ENCODE assay signal across 14 cellular contexts in the genomic region with DNA sequence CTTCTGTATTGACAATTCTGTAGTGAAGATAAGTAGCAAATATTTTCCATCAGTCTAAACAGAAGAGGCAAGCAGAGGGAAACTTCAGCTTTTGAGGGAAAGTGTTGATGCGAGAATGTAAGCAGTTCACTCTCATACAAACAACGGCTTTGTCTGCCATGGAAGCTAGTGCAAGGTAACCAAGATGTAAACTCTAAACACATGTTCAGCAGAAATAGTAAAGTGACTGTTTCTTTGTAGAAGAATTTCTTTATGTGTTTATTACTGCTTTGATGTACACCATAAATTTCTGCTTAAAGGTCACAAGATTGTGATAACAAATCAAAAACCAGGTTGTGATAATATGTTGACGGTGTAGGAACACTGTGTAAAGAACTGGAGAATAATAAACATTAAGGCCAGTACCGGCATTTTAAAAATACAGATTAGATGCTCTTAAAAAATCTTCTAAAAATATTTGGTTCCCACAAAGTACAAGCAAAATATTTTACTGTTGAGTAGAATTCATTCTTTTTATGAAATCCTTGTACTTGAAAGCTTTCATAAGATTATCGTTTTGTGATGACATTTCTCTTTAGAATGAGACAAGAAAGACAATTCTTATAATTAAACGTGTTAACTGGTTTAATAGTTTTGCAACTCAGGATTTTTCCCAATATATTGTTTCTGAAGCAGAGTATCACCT. TPM values are rescaled to one million over a fixed set of nuclear protein-coding genes. Genes with fewer than 3 reads are reported as not detected.
DNase-seq lines count a peak whose midpoint lies in the region; ATAC-seq, FAIRE-seq and TF ChIP-seq lines count a peak whose summit lies in the region.
"Had no signal": no experiment of that assay in that cellular context is flagged by ENCODE, and none has a peak within 500 bp of the region (broad histone marks: within the 10 kb centered on the region; RNA-seq: fewer than 3 reads in every experiment).

No MANE protein-coding gene starts in this region.

- no peaks in the 10 kb centered on the region for H3K27me3 Mint-ChIP-seq in T-cell
- H3K27me3 Mint-ChIP-seq: activated naive CD8-positive, alpha-beta T cell had no signal

- H3K79me2 ChIP-seq in GM23248 (ENCODE audit: insufficient read depth), result peaks cover 75% of the 10 kb centered on the region

- H3K4me1 Mint-ChIP-seq in T-cell, result no peaks in the 10 kb centered on the region

- ATAC-seq in gastroesophageal sphincter (no peak), HG03378 (IDR thresholded peaks at IDR 0.05; ENCODE audit: unreplicated experiment) (no peak), T-cell (replicated peaks in 1 of 4) (no peak)
- ATAC-seq: HepG2 had no signal

- H4K20me1 ChIP-seq in GM23248 (ENCODE audit: insufficient read depth), result no peaks in the 10 kb centered on the region

- peak; percentile 66 for FAIRE-seq in TTC549 (lab: Jason Lieb, UNC)
- FAIRE-seq: HepG2 had no signal

- TF ChIP-seq CTCF in gastroesophageal sphincter (IDR thresholded peaks at IDR 0.05) (no peak), sigmoid colon (IDR thresholded peaks at IDR 0.05) (no peak)

- TF ChIP-seq EP300 in gastroesophageal sphincter (IDR thresholded peaks at IDR 0.05) (no peak), sigmoid colon (IDR thresholded peaks at IDR 0.05) (no peak)

- in situ Hi-C loops in GM23248 (cut with MboI), result no loop called here

- POLR2A ChIA-PET in T-cell (lab: Charles Lee), result no interaction called here

- CTCF ChIA-PET in T-cell (lab: Charles Lee), result no interaction called here

- H3K27ac ChIP-seq in GM23248, result peak overlapping the region; percentile 80
- H3K27ac ChIP-seq in gastroesophageal sphincter, result peak overlapping the region; percentile 74 to 80 (median 76)
- peak overlapping the region; percentile 66 to 75 (median 72) for H3K27ac ChIP-seq in sigmoid colon

- no peaks in the 10 kb centered on the region for H3K9me2 ChIP-seq in GM23248 (ENCODE audit: insufficient read depth)

- intact Hi-C loops in sigmoid colon (cut with DNase I), result no loop called here

- peak overlapping the region; percentile 29; the same call in 1 of the 2 replicates for H3K9ac ChIP-seq in GM23248

- H3K4me2 ChIP-seq in GM23248 (ENCODE audit: unreplicated experiment), result peak overlapping the region; percentile 69

- peak overlapping the region; percentile 28; the same call in 1 of the 2 replicates for H3K4me3 ChIP-seq in GM23248
- no peak overlapping the region for H3K4me3 ChIP-seq in gastroesophageal sphincter
- no peak overlapping the region for H3K4me3 ChIP-seq in sigmoid colon

- no peak overlapping the region for H3K4me3 Mint-ChIP-seq in T-cell
- H3K4me3 Mint-ChIP-seq: activated naive CD8-positive, alpha-beta T cell had no signal

- DNase-seq in GM23248 (peak; percentile 41), sigmoid colon (no peak), CD1c-positive myeloid dendritic cell (ENCODE audit: extremely low spot score) (no peak), NCI-H1092 treated with DMSO at 0.1 percent for 48 hours (lab: John Stamatoyannopoulos, UW) (no peak), T-cell (no peak)
- DNase-seq: GOT3, hypothalamus, NCI-H2029 treated with DMSO at 0.1 percent for 48 hours, T-helper 9 cell had no signal

- no peaks in the 10 kb centered on the region for H3K36me3 Mint-ChIP-seq in T-cell
- H3K36me3 Mint-ChIP-seq: activated naive CD8-positive, alpha-beta T cell had no signal

- no peak overlapping the region for H3K27ac Mint-ChIP-seq in T-cell
- H3K27ac Mint-ChIP-seq: activated naive CD8-positive, alpha-beta T cell had no signal

- H3K27me3 ChIP-seq in GM23248 (replicated peaks; ENCODE audit: insufficient read depth) (no peaks in the 10 kb centered on the region), gastroesophageal sphincter (no peaks in the 10 kb centered on the region), sigmoid colon (no peaks in the 10 kb centered on the region)

- no peak for TF ChIP-seq POLR2A in gastroesophageal sphincter (IDR thresholded peaks at IDR 0.05)
- no peak for TF ChIP-seq POLR2A in sigmoid colon (IDR thresholded peaks at IDR 0.05)

- H3K9me3 Mint-ChIP-seq in T-cell, result peaks cover 0 to 3% (median 0%) of the 10 kb centered on the region in 3 donors

- WGBS in GM23248 (ENCODE audit: low coverage in 1 of 2, low lambda C conversion rate in 2 of 2, missing lambda C conversion rate in 2 of 2), 2 experiments, result 57% methylated on average over 6 of the region's 6 CpGs
- 29 to 55% methylated on average over 6 of the region's 6 CpGs for WGBS in gastroesophageal sphincter (ENCODE audit: low coverage in 1 of 2), 2 donors
- 15 to 60% methylated on average over 6 of the region's 6 CpGs for WGBS in sigmoid colon, 2 donors

- H3F3A ChIP-seq in GM23248 (ENCODE audit: insufficient read depth), result peaks cover 65% of the 10 kb centered on the region

- no peak overlapping the region for H2AFZ ChIP-seq in GM23248

- H3K4me1 ChIP-seq in GM23248 (ENCODE audit: insufficient read depth) (peaks cover 69% of the 10 kb centered on the region), gastroesophageal sphincter (peaks cover 6 to 62% (median 15%) of the 10 kb centered on the region in 3 donors), sigmoid colon (peaks cover 0 to 62% (median 26%) of the 10 kb centered on the region in 4 donors)

- H3K36me3 ChIP-seq in GM23248 (ENCODE audit: low read depth) (peaks cover 50% of the 10 kb centered on the region), gastroesophageal sphincter (peaks cover 0 to 5% of the 10 kb centered on the region in 2 donors), sigmoid colon (no peaks in the 10 kb centered on the region)

- no peaks in the 10 kb centered on the region for H3K9me3 ChIP-seq in GM23248 (ENCODE audit: low read depth)
- no peaks in the 10 kb centered on the region for H3K9me3 ChIP-seq in gastroesophageal sphincter
- no peaks in the 10 kb centered on the region for H3K9me3 ChIP-seq in sigmoid colon

RNA-seq across cellular contexts. Expression of a gene that starts 34.2 kb away (rescaled TPM):
- 612 and 756 TPM in 2 replicates for total RNA-seq in GM23248 (2014; rRNA removed; shearing (Covaris generic))
- 308 and 316 TPM in 2 replicates for polyA plus RNA-seq in GM23248 (2016; fragmentation: Nextera tagmentation; extraction: Ambion mirVana)
- total RNA-seq in gastroesophageal sphincter, result 100 to 1,000 TPM; 115 to 189 (median 160) TPM
- 100 to 1,000 TPM; 213 to 298 (median 250) TPM for total RNA-seq in sigmoid colon
- 10 to 100 TPM in 1 of 3 donors, 1 to 10 TPM in 2; 8.4 to 20.6 (median 8.6) TPM for polyA plus RNA-seq in sigmoid colon
- total RNA-seq in T-cell, result 1 to 10 TPM in 1 of 5 donors, under 1 TPM in 4; 0.10 to 1.2 (median 0.23) TPM

Comparison
In these comparisons a context has a peak if more than half of its experiments do, and no peak if none do; other contexts are left out.
1. RNA of a gene that starts 34.2 kb away (total RNA-seq): 612 to 756 TPM in GM23248, 213 to 298 TPM in sigmoid colon and 115 to 189 TPM in gastroesophageal sphincter; 0.10 to 1.2 TPM in T-cell; every median in the first group is over 10 times any median in the second.
2. Peak in every context shown above with its lines, with median percentiles within 50 percentile points of each other: H3K27ac ChIP-seq.